In genomic region chr4:128358231-128358902, GRCh38 we compare ENCODE assay signal across 10 cellular contexts.
DNase-seq lines count a peak whose midpoint lies in the region; ATAC-seq and TF ChIP-seq lines count a peak whose summit lies in the region.
"Had no signal": no experiment of that assay in that cellular context is flagged by ENCODE, and none has a peak within 500 bp of the region (broad histone marks: within the 10 kb centered on the region; RNA-seq: fewer than 3 reads in every experiment).

No MANE protein-coding gene starts in this region.

- peak; percentile 84 for DNase-seq in HS-27A (ENCODE audit: low read depth)
- peak; percentile 91 for DNase-seq in amniotic epithelial cell (ENCODE audit: low read depth)
- DNase-seq in left cardiac atrium = no peak
- DNase-seq in stromal cell of bone marrow (ENCODE audit: low read depth) = peak; percentile 38
- no peak for DNase-seq in LoVo (ENCODE audit: low spot score)
- no peak for DNase-seq in activated T-cell treated with anti-CD3 and anti-CD28 coated beads, Interleukin-2, amount 50 U/mL, for 1 hour
- no peak for DNase-seq in PC-9
- DNase-seq: NCI-H774; stimulated activated naive CD8-positive, alpha-beta T cell treated with anti-CD3 and anti-CD28 coated beads, Interleukin-15, Interleukin-2, amounts not matched to agents 100 U/mL and 50 U/mL, for 24 hours had no signal

- H3K36me3 ChIP-seq in PC-9 (ENCODE audit: low read depth) = no peaks in the 10 kb centered on the region

- no TSS peak for BruUV-seq in PC-9 (replicated peaks; lab: Mats Ljungman, UMichigan)

- H3F3A ChIP-seq in PC-9 (ENCODE audit: insufficient read depth, low read depth) = peaks cover 22% of the 10 kb centered on the region

- H3K9me3 ChIP-seq in PC-9 (ENCODE audit: insufficient read depth, low read depth) = no peaks in the 10 kb centered on the region

- H4K20me1 ChIP-seq in PC-9 (ENCODE audit: insufficient read depth) = no peaks in the 10 kb centered on the region

- no peak overlapping the region for H3K27ac ChIP-seq in PC-9

- ATAC-seq in left cardiac atrium (peak; percentile 73 to 91), HG02852 (IDR thresholded peaks at IDR 0.05; ENCODE audit: unreplicated experiment) (no peak)

- no peak overlapping the region for H3K4me2 ChIP-seq in PC-9

- no peaks in the 10 kb centered on the region for H3K9me2 ChIP-seq in PC-9 (ENCODE audit: insufficient read depth)

- no peaks in the 10 kb centered on the region for H3K27me3 ChIP-seq in PC-9 (ENCODE audit: insufficient read depth, low read depth)

- H2AFZ ChIP-seq in PC-9 = no peak overlapping the region

- CTCF ChIA-PET in PC-9 (lab: Charles Lee) = no interaction called here

- H3K4me3 ChIP-seq in PC-9 = no peak overlapping the region

- POLR2A ChIA-PET in PC-9 (lab: Charles Lee; ENCODE audit: unreplicated experiment) = no interaction called here

- TF ChIP-seq CTCF in PC-9 (conservative IDR thresholded peaks at IDR 0.05) = no peak

- no peaks in the 10 kb centered on the region for H3K79me2 ChIP-seq in PC-9 (ENCODE audit: low read depth)

- peaks cover 25% of the 10 kb centered on the region for H3K4me1 ChIP-seq in PC-9 (replicated peaks; ENCODE audit: insufficient read depth)

- intact Hi-C loops in left cardiac atrium (cut with DNase I) = loop anchor here in 1 of 2 donors (10.0 kb wide), 1 partner anchor 74 kb away; the partner anchor contains the start of gene PGRMC2
- intact Hi-C loops in PC-9 (cut with micrococcal nuclease; ENCODE audit: unreplicated experiment) = no loop called here

Comparison
In these comparisons a context has a peak if more than half of its experiments do, and no peak if none do; other contexts are left out.
1. DNase-seq: peak in HS-27A (single experiment), amniotic epithelial cell (single experiment) and stromal cell of bone marrow (single experiment); none in left cardiac atrium (single experiment), LoVo (single experiment), activated T-cell treated with anti-CD3 and anti-CD28 coated beads, Interleukin-2, amount 50 U/mL, for 1 hour (single experiment) and PC-9 (0 of 2).